ENCODE assay signal across 8 cellular contexts in genomic region chr18:33578371-33579146, GRCh38. TPM values are rescaled to one million over a fixed set of nuclear protein-coding genes. Genes with fewer than 3 reads are reported as not detected.
A peak's percentile ranks its signal among the peaks of the same experiment; 100 is the strongest.
DNase-seq lines count a peak whose midpoint lies in the region; ATAC-seq, FAIRE-seq and TF ChIP-seq lines count a peak whose summit lies in the region.

No MANE protein-coding gene starts in this region.

- no peak overlapping the region for H4K91ac ChIP-seq in H1 (replicated peaks; ENCODE audit: insufficient read length, low read length)

- H2BK5ac ChIP-seq in H1 (ENCODE audit: low read depth, low read length) (no peak overlapping the region), mesendoderm (ENCODE audit: low read length) (no peak overlapping the region)

- POLR2A ChIA-PET in H1 (lab: Charles Lee; ENCODE audit: partially characterized antibody), result no interaction called here
- POLR2A ChIA-PET in CD4-positive, alpha-beta T cell (lab: Charles Lee), result no interaction called here

- no peak for TF ChIP-seq EP300 in H1 (IDR thresholded peaks at IDR 0.05; ENCODE audit: borderline replicate concordance in 1 of 2, low read depth in 2 of 2, low read length in 2 of 2)

- H3K9ac ChIP-seq in H1 (replicated peaks in 1 of 4; ENCODE audit: extremely low read depth in 1 of 4, low read depth in 3 of 4, low read length in 3 of 4) (peak overlapping the region in 3 of 4 experiments; percentile 14 to 83 (median 29); a peak in 5 of 7 replicates), mesendoderm (ENCODE audit: low read length) (peak overlapping the region; percentile 28)

- H2BK12ac ChIP-seq in H1 (ENCODE audit: low read depth, low read length), result peak overlapping the region; percentile 99

- no peak overlapping the region for H3K4me3 Mint-ChIP-seq in CD4-positive, alpha-beta T cell

- peak overlapping the region; percentile 6 for H4K5ac ChIP-seq in H1 (ENCODE audit: insufficient read length, low read depth, low read length)
- no peak overlapping the region for H4K5ac ChIP-seq in mesendoderm (ENCODE audit: low read length)

- intact Hi-C loops in upper lobe of right lung (cut with DNase I), result no loop called here
- intact Hi-C loops in CD4-positive, alpha-beta T cell (cut with DNase I, micrococcal nuclease), result no loop called here

- no peak overlapping the region for H2BK20ac ChIP-seq in H1 (ENCODE audit: low read length)

- H3K79me1 ChIP-seq in H1 (ENCODE audit: low read depth, low read length), result no peaks in the 10 kb centered on the region
- no peaks in the 10 kb centered on the region for H3K79me1 ChIP-seq in mesendoderm (ENCODE audit: low read length)

- H3K23ac ChIP-seq in H1 (ENCODE audit: insufficient read length) (peak overlapping the region; percentile 18), mesendoderm (ENCODE audit: low read length) (peak overlapping the region; percentile 93)

- H3K4me1 ChIP-seq in H1 (replicated peaks in 1 of 4; ENCODE audit: control insufficient read depth in 3 of 4, insufficient read depth in 4 of 4, low read length in 3 of 4), result peaks cover 3 to 10% (median 6%) of the 10 kb centered on the region in 4 experiments
- peaks cover 3% of the 10 kb centered on the region for H3K4me1 ChIP-seq in mesendoderm (ENCODE audit: control insufficient read depth, low read depth, low read length)
- peaks cover 8% of the 10 kb centered on the region for H3K4me1 ChIP-seq in upper lobe of right lung

- TF ChIP-seq POLR2A in H1 (IDR thresholded peaks at IDR 0.05; ENCODE audit: control extremely low read depth in 1 of 2, low read depth in 2 of 2, low read length in 2 of 2), result no peak

- H4K20me1 ChIP-seq in H1 (replicated peaks in 1 of 2; ENCODE audit: control insufficient read depth in 1 of 2, insufficient read depth in 2 of 2, low read length in 2 of 2), result peaks cover 0 to 3% of the 10 kb centered on the region in 2 experiments

- H2BK15ac ChIP-seq in H1 (ENCODE audit: low read length), result peak overlapping the region; percentile 95; the same call in 1 of the 2 replicates
- H2BK15ac ChIP-seq in mesendoderm (replicated peaks; ENCODE audit: low read depth), result no peak overlapping the region

- H3K36me3 Mint-ChIP-seq in CD4-positive, alpha-beta T cell (ENCODE audit: low read depth), result no peaks in the 10 kb centered on the region

- H3K14ac ChIP-seq in H1 (ENCODE audit: insufficient read length), result no peak overlapping the region

- H3K27ac ChIP-seq in H1 (ENCODE audit: low read depth, low read length), result no peak overlapping the region
- no peak overlapping the region for H3K27ac ChIP-seq in mesendoderm (ENCODE audit: low read depth, low read length)
- H3K27ac ChIP-seq in upper lobe of right lung, result no peak overlapping the region
- H3K27ac ChIP-seq in CD4-positive, alpha-beta T cell (ENCODE audit: low read depth, low read length), result no peak overlapping the region

- no peaks in the 10 kb centered on the region for H3K79me2 ChIP-seq in H1 (ENCODE audit: control insufficient read depth in 1 of 2, insufficient read depth in 2 of 2, low read length in 2 of 2)
- no peaks in the 10 kb centered on the region for H3K79me2 ChIP-seq in mesendoderm (ENCODE audit: control insufficient read depth, insufficient read depth, low read length)

- H3K4me1 Mint-ChIP-seq in CD4-positive, alpha-beta T cell (ENCODE audit: low read depth), result peaks cover 5% of the 10 kb centered on the region

- H2AFZ ChIP-seq in H1 (ENCODE audit: low read length), result 0 out of 2 replicates have a peak overlapping the region, but pooled peaks have one; percentile 28

- H3K9me3 ChIP-seq in H1 (ENCODE audit: insufficient read depth in 2 of 2, low read depth in 1 of 2, low read length in 1 of 2) (no peaks in the 10 kb centered on the region), upper lobe of right lung (no peaks in the 10 kb centered on the region)
- no peaks in the 10 kb centered on the region for H3K9me3 ChIP-seq in CD4-positive, alpha-beta T cell (ENCODE audit: control insufficient read depth, low read length)

- peaks cover 33% of the 10 kb centered on the region for H3K27me3 Mint-ChIP-seq in CD4-positive, alpha-beta T cell

- H3K9me3 Mint-ChIP-seq in CD4-positive, alpha-beta T cell, result no peaks in the 10 kb centered on the region

- peak; percentile 46 for ATAC-seq in upper lobe of right lung
- ATAC-seq in GM21423 (IDR thresholded peaks at IDR 0.05; ENCODE audit: unreplicated experiment), result no peak
- no peak for ATAC-seq in CD4-positive, alpha-beta T cell (ENCODE audit: poor library complexity)
- no peak for ATAC-seq in HG03378 (IDR thresholded peaks at IDR 0.05; ENCODE audit: unreplicated experiment)

- H3K4me3 ChIP-seq in H1 (ENCODE audit: extremely low read depth in 1 of 4, insufficient read depth in 2 of 4, low read depth in 3 of 4, low read length in 4 of 4) (peak overlapping the region; percentile 50 to 80 (median 60)), mesendoderm (ENCODE audit: low read length) (peak overlapping the region; percentile 45), upper lobe of right lung (peak overlapping the region; percentile 49)

- H2AK5ac ChIP-seq in H1 (ENCODE audit: low read depth, low read length) (peak overlapping the region; percentile 96; the same call in 1 of the 2 replicates), mesendoderm (ENCODE audit: low read length) (no peak overlapping the region)

- no peak overlapping the region for H3K56ac ChIP-seq in H1 (replicated peaks; ENCODE audit: insufficient read length, low read depth, low read length)
- H3K56ac ChIP-seq in mesendoderm (ENCODE audit: low read length), result peak overlapping the region; percentile 58

- no peak overlapping the region for H3K18ac ChIP-seq in H1 (ENCODE audit: extremely low read depth, low read length)
- H3K18ac ChIP-seq in mesendoderm (ENCODE audit: low read length), result no peak overlapping the region

- no peak overlapping the region for H3K27ac Mint-ChIP-seq in CD4-positive, alpha-beta T cell

- H3K23me2 ChIP-seq in H1 (ENCODE audit: low read depth, low read length), result peaks cover 10% of the 10 kb centered on the region

- no peak for FAIRE-seq in H1 (lab: Jason Lieb, UNC)

- H3K36me3 ChIP-seq in H1 (ENCODE audit: control insufficient read depth in 2 of 4, insufficient read depth in 4 of 4, low read length in 3 of 4), result no peaks in the 10 kb centered on the region
- no peaks in the 10 kb centered on the region for H3K36me3 ChIP-seq in mesendoderm (ENCODE audit: control insufficient read depth, insufficient read depth, low read length)
- H3K36me3 ChIP-seq in upper lobe of right lung, result no peaks in the 10 kb centered on the region

- H3K4ac ChIP-seq in H1 (replicated peaks; ENCODE audit: insufficient read length, low read depth, low read length) (peak overlapping the region; percentile 95), mesendoderm (ENCODE audit: low read depth, low read length) (no peak overlapping the region)

- CTCF ChIA-PET in H1 (lab: Charles Lee; ENCODE audit: partially characterized antibody), result no interaction called here
- CTCF ChIA-PET in CD4-positive, alpha-beta T cell (lab: Charles Lee), result no interaction called here

- H4K8ac ChIP-seq in H1 (ENCODE audit: extremely low read depth, insufficient read depth, low read length), result peak overlapping the region; percentile 77; the same call in 1 of the 2 replicates
- no peak overlapping the region for H4K8ac ChIP-seq in mesendoderm (ENCODE audit: low read depth, low read length)

- peak in 13 of 14 donors; percentile 8 to 80 (median 51) for DNase-seq in C1 segment of cervical spinal cord (lab: John Stamatoyannopoulos, UW)
- peak; percentile 79 for DNase-seq in NCI-H1092 treated with DMSO at 0.1 percent for 48 hours (lab: John Stamatoyannopoulos, UW)
- peak in 1 of 2 experiments; percentile 58 for DNase-seq in H1 (ENCODE audit: low read depth in 1 of 2, low spot score in 2 of 2)
- DNase-seq in mesendoderm, result peak; percentile 10
- peak; percentile 58 for DNase-seq in upper lobe of right lung
- DNase-seq in CD4-positive, alpha-beta T cell, result no peak

- H3K27me3 ChIP-seq in H1 (replicated peaks in 1 of 4; ENCODE audit: control insufficient read depth in 3 of 4, extremely low read depth in 1 of 4, insufficient read depth in 3 of 4, low read length in 3 of 4), result peaks cover 2 to 22% (median 15%) of the 10 kb centered on the region in 4 experiments
- peaks cover 8% of the 10 kb centered on the region for H3K27me3 ChIP-seq in mesendoderm (ENCODE audit: insufficient read depth, low read length, poor library complexity)
- H3K27me3 ChIP-seq in upper lobe of right lung, result peaks cover 33% of the 10 kb centered on the region
- H3K27me3 ChIP-seq in CD4-positive, alpha-beta T cell (ENCODE audit: control insufficient read depth, insufficient read depth, low read length), result peaks cover 17% of the 10 kb centered on the region

- WGBS in H1 (ENCODE audit: extremely low coverage in 1 of 2, insufficient coverage in 1 of 2, insufficient read length in 1 of 2, insufficient replicate concordance in 2 of 2, low coverage in 1 of 2, low lambda C conversion rate in 2 of 2, missing lambda C conversion rate in 1 of 2), 2 experiments, result 4% methylated on average over 17 of the region's 103 CpGs; no CpG with 5 or more reads in 1 of the 2 experiments
- no CpG with 5 or more reads among the region's 103 CpGs for WGBS in mesendoderm (ENCODE audit: extremely low coverage, insufficient coverage, low lambda C conversion rate)

- no peak for TF ChIP-seq RAD21 in H1 (IDR thresholded peaks at IDR 0.05 in 1 of 2, conservative IDR thresholded peaks at IDR 0.05 in 1 of 2; ENCODE audit: low read depth in 2 of 2, low read length in 2 of 2)

- TF ChIP-seq CTCF in H1 (IDR thresholded peaks at IDR 0.05; ENCODE audit: control extremely low read depth in 1 of 3, insufficient read depth in 1 of 3, low read depth in 1 of 3, low read length in 3 of 3), result no peak
- no peak for TF ChIP-seq CTCF in upper lobe of right lung (IDR thresholded peaks at IDR 0.05)
- TF ChIP-seq CTCF in CD4-positive, alpha-beta T cell (IDR thresholded peaks at IDR 0.05), result no peak

- peak overlapping the region; percentile 69 for H2BK120ac ChIP-seq in H1 (replicated peaks; ENCODE audit: low read depth, low read length)
- H2BK120ac ChIP-seq in mesendoderm (ENCODE audit: low read depth, low read length), result no peak overlapping the region

- H3K4me2 ChIP-seq in H1 (ENCODE audit: insufficient read depth in 1 of 2, low read depth in 2 of 2, low read length in 2 of 2), result peak overlapping the region; percentile 95 to 100
- H3K4me2 ChIP-seq in mesendoderm (ENCODE audit: low read length), result peak overlapping the region; percentile 55

TF ChIP-seq in H1, 55 proteins besides CTCF, POLR2A, EP300 and RAD21 (continues in another document):
- peak; percentile 35 for TF ChIP-seq KDM4A (IDR thresholded peaks at IDR 0.05; ENCODE audit: low read depth, low read length, severe bottlenecking)

RNA-seq across cellular contexts. Expression of gene ASXL3, which starts 0.5 kb away (rescaled TPM):
- total RNA-seq in H1 (2021; fragmentation: NEBNext Ultra II Directional; extraction: Animal tissue kit (Norgen Biotek cat#: 25700)), result 1.3 TPM in 2 replicates
- polyA plus RNA-seq in H1 (2011; rRNA removed), result 0.08 and 0.14 TPM in 2 replicates
- 0.14 TPM for polyA plus RNA-seq in H1 (2011; cell fraction: cytosol; rRNA removed)
- polyA plus RNA-seq in H1 (2011; cell fraction: nucleus; rRNA removed), result 0.13 TPM
- polyA plus RNA-seq in H1 (2012, experiment 1 of 2), result 0.05 to 0.52 TPM (median 0.19 TPM) in 4 replicates
- not detected for polyA plus RNA-seq in H1 (2012, experiment 2 of 2)
- 0.61 TPM for polyA plus RNA-seq in H1 (2013, experiment 1 of 2)
- polyA plus RNA-seq in H1 (2013, experiment 2 of 2), result 0.61 TPM
- 0.63 and 0.91 TPM in 2 replicates for polyA minus RNA-seq in H1 (2011; rRNA and poly(A)+ RNA removed)
- 0.15 TPM for polyA minus RNA-seq in H1 (2011; cell fraction: cytosol; rRNA and poly(A)+ RNA removed)
- polyA minus RNA-seq in H1 (2011; cell fraction: nucleus; rRNA and poly(A)+ RNA removed), result 3.5 TPM
- polyA plus RNA-seq in mesendoderm (2013, experiment 1 of 2), result 0.13 TPM
- 0.15 TPM for polyA plus RNA-seq in mesendoderm (2013, experiment 2 of 2)
- 1.3 TPM for total RNA-seq in upper lobe of right lung
- not detected for total RNA-seq in CD4-positive, alpha-beta T cell

Comparison
In these comparisons a context has a peak if more than half of its experiments do, and no peak if none do; other contexts are left out.
1. DNase-seq: peak in C1 segment of cervical spinal cord (13 of 14), NCI-H1092 treated with DMSO at 0.1 percent for 48 hours (single experiment), mesendoderm (single experiment) and upper lobe of right lung (single experiment); none in CD4-positive, alpha-beta T cell (0 of 10).
2. Peak in every context shown above with its lines, with median percentiles within 50 percentile points of each other: H3K4me3 ChIP-seq.